ENCODE assay signal across 8 cellular contexts in the genomic region with DNA sequence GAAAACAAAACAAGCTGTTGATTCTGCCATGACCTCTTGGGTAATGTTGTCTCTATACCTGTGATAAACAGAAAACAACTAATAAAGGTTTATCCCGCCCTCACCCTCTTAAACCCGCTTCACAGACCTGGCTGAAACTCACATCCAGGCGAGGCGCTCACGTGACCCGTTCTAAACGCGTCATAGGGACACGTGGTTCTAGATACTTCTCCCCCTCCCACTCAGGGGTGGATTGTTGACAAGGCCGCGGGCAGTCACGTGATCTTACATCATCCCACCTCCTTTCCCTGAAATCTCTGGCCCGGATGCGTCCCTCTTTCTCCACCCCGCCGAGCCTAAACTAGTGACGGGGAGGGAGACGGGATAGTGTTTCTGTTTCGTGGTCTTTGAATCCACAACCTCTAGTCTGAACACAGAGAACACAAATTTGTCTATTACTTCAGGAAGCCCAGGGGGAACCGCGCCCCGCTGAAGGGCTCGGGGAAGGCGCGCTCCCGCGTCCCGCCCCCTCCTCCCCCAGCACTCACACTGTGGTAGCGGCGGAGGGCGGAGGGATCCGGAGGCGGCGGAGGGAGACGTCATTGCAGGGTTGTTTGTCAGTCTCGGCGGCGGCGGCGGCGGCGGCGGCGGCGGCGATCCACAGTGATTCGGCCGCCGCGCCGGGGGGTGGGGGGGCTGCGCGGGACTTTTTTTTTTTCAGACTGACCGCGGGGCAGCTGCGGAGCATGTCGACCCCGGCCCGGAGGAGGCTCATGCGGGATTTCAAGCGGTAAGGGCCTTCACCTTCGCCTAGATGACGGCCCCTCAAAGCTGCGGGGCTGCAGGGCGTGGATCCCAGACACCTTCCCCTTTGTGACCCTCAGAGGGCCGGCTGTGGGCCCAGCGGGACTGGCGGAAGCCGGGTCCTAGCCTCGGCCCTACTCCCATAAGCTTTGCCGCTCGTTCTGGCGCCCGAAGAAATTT. TPM values are rescaled to one million over a fixed set of nuclear protein-coding genes. Genes with fewer than 3 reads are reported as not detected.
A peak's percentile ranks its signal among the peaks of the same experiment; 100 is the strongest.
DNase-seq lines count a peak whose midpoint lies in the region; ATAC-seq, FAIRE-seq and TF ChIP-seq lines count a peak whose summit lies in the region.

UBE2B (plus strand) TSS at position 699 of the 963 bp plus-strand sequence; CDS start at position 726, 27 bp downstream.

- peak within 1 kb of the TSS; percentile 91 for H3K4me2 ChIP-seq in astrocyte (ENCODE audit: low read length)

- TF ChIP-seq POLR2A in GM18505 (IDR thresholded peaks at IDR 0.05; ENCODE audit: borderline replicate concordance, extremely low read depth, insufficient read depth, insufficient read length): peak; percentile 82
- peak; percentile 73 to 91 for TF ChIP-seq POLR2A in uterus (IDR thresholded peaks at IDR 0.05)

- peak within 1 kb of the TSS; percentile 98 for H3K4me3 Mint-ChIP-seq in astrocyte (ENCODE audit: unreplicated experiment)

- peaks cover 41% of the 10 kb centered on the region for H4K20me1 ChIP-seq in astrocyte (ENCODE audit: insufficient read depth, low read length)

- peak within 1 kb of the TSS; percentile 99 for H3K27ac Mint-ChIP-seq in astrocyte (ENCODE audit: unreplicated experiment)

- DNase-seq in NCI-H2029 (lab: John Stamatoyannopoulos, UW) (peak; percentile 99), T-helper 22 cell (ENCODE audit: low read depth) (peak; percentile 96), astrocyte (ENCODE audit: low read depth) (peak; percentile 100), right cardiac atrium (peak; percentile 98 to 99 (median 98)), pulmonary artery endothelial cell (ENCODE audit: low read depth, low spot score) (peak; percentile 100), uterus (peak; percentile 96 to 100)

- H3K4me3 ChIP-seq in astrocyte (ENCODE audit: insufficient read depth, low read depth, low read length) (peak within 1 kb of the TSS; percentile 92), right cardiac atrium (ENCODE audit: low read length) (peak within 1 kb of the TSS; percentile 79), uterus (peak within 1 kb of the TSS; percentile 77 to 89)

- H3K27ac ChIP-seq in astrocyte (ENCODE audit: low read depth, low read length) (peak within 1 kb of the TSS; percentile 99), right cardiac atrium (ENCODE audit: low read length) (peak within 1 kb of the TSS; percentile 99), uterus (peak within 1 kb of the TSS; percentile 96 to 99)

- H2AFZ ChIP-seq in astrocyte (ENCODE audit: low read depth, low read length): peak within 1 kb of the TSS; percentile 94

- H3K36me3 Mint-ChIP-seq in astrocyte (ENCODE audit: low read depth, unreplicated experiment): peaks cover 4% of the 10 kb centered on the region

- intact Hi-C loops in right cardiac atrium (cut with DNase I) (no loop called here), uterus (cut with DNase I; ENCODE audit: low total_unique reads) (loop anchor here (5.0 kb wide), 1 partner anchor 151 kb away; no protein-coding TSS in a partner anchor)

- H3K36me3 ChIP-seq in astrocyte (ENCODE audit: insufficient read depth, low read length) (no peaks in the 10 kb centered on the region), uterus (no peaks in the 10 kb centered on the region)

- H3K9me3 ChIP-seq in astrocyte (ENCODE audit: insufficient read depth, low read depth, low read length) (no peaks in the 10 kb centered on the region), right cardiac atrium (ENCODE audit: control insufficient read depth, low read length) (no peaks in the 10 kb centered on the region), uterus (no peaks in the 10 kb centered on the region)

- H3K9me3 Mint-ChIP-seq in astrocyte (ENCODE audit: unreplicated experiment): peaks cover 2% of the 10 kb centered on the region

- H3K27me3 ChIP-seq in astrocyte (ENCODE audit: insufficient read depth, low read length) (no peaks in the 10 kb centered on the region), right cardiac atrium (ENCODE audit: control insufficient read depth, insufficient read depth) (no peaks in the 10 kb centered on the region), uterus (no peaks in the 10 kb centered on the region)

- H3K79me2 ChIP-seq in astrocyte (ENCODE audit: insufficient read depth, low read length): peaks cover 59% of the 10 kb centered on the region

- peak; percentile 73 for FAIRE-seq in astrocyte (lab: Jason Lieb, UNC)

- H3K9ac ChIP-seq in astrocyte (ENCODE audit: low read length): peak within 1 kb of the TSS; percentile 99

- no peaks in the 10 kb centered on the region for H3K27me3 Mint-ChIP-seq in astrocyte (ENCODE audit: low read depth, unreplicated experiment)

- ATAC-seq in GM18505 (IDR thresholded peaks at IDR 0.05; ENCODE audit: unreplicated experiment) (peak; percentile 63), HG02973 (IDR thresholded peaks at IDR 0.05; ENCODE audit: unreplicated experiment) (peak; percentile 66), right cardiac atrium (peak; percentile 94 to 96)

- H3K4me1 Mint-ChIP-seq in astrocyte (ENCODE audit: low read depth, unreplicated experiment): peaks cover 18% of the 10 kb centered on the region

- H3K4me1 ChIP-seq in astrocyte (ENCODE audit: insufficient read depth, low read length): peaks cover 12% of the 10 kb centered on the region
- peaks cover 6% of the 10 kb centered on the region for H3K4me1 ChIP-seq in right cardiac atrium (ENCODE audit: control insufficient read depth, insufficient read depth, low read length)
- peaks cover 0 to 1% of the 10 kb centered on the region in 2 donors for H3K4me1 ChIP-seq in uterus

- under 1% methylated on average over 74 of the region's 74 CpGs for WGBS in right cardiac atrium

- TF ChIP-seq CTCF in astrocyte (IDR thresholded peaks at IDR 0.05; ENCODE audit: insufficient read depth, low read depth, low read length) (no peak), uterus (IDR thresholded peaks at IDR 0.05) (peak in 2 of 4 experiments; percentile 19 to 25)

RNA-seq across cellular contexts. Expression of gene UBE2B, which starts in this region (rescaled TPM):
- total RNA-seq in astrocyte (97.1 and 97.8 TPM in 2 replicates), right cardiac atrium (100 to 1,000 TPM; 153 to 216 (median 180) TPM), pulmonary artery endothelial cell (22.7 and 23.3 TPM in 2 replicates), uterus (100 to 1,000 TPM in 1 of 4 donors, 10 to 100 TPM in 3; 44.5 to 109 (median 65.5) TPM)
- 260 TPM for polyA plus RNA-seq in right cardiac atrium

Comparison
In these comparisons a context has a peak if more than half of its experiments do, and no peak if none do; other contexts are left out.
1. Peak in every context shown above with its lines: DNase-seq, ATAC-seq, H3K4me3 ChIP-seq and H3K27ac ChIP-seq.